ENCODE assay signal across 8 cellular contexts in the genomic region with DNA sequence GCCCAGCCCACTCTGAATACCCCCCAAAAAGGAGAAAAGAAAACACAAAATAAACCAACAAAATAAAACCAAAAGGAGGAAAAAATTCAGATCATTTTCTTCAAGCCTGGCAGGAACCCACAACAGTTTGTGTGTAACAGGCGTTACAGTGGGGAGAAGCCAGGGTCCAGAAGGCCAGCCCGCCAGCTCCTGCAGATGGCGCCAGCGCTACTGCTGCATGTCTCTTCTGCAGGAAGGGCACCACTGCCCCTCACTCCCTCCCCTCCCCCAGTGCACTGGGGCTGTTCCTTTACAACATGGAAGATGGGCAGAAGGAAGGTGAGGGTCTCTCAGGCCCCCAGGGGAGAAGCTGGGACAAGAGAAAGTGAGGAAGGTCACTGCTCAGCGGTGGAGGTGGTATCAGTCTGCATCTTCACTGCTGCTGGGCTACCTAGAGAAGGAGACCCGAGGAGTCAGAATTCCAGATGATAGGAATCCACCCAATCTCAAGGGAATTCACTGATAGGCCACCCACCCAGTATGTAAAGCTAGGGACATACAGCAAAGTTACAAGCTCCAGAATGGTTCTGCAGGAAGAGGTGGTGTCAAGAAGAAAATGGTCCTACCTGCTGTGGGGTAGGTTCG. TPM values are rescaled to one million over a fixed set of nuclear protein-coding genes. Genes with fewer than 3 reads are reported as not detected.
DNase-seq lines count a peak whose midpoint lies in the region; ATAC-seq, FAIRE-seq and TF ChIP-seq lines count a peak whose summit lies in the region.

No MANE protein-coding gene starts in this region.

- FAIRE-seq in astrocyte (lab: Jason Lieb, UNC), result no peak

- TF ChIP-seq CTCF in CD8-positive, alpha-beta T cell (IDR thresholded peaks at IDR 0.05), result peak; percentile 25
- peak; percentile 84 for TF ChIP-seq CTCF in H9 (conservative IDR thresholded peaks at IDR 0.05)
- TF ChIP-seq CTCF in astrocyte (IDR thresholded peaks at IDR 0.05; ENCODE audit: insufficient read depth, low read depth, low read length), result peak; percentile 27
- peak; percentile 43 for TF ChIP-seq CTCF in lower lobe of right lung (IDR thresholded peaks at IDR 0.05)

- no peak overlapping the region for H3K9ac ChIP-seq in H9 (ENCODE audit: extremely low read depth, insufficient read length, low read length)
- H3K9ac ChIP-seq in astrocyte (ENCODE audit: low read length), result no peak overlapping the region

- peaks cover 39% of the 10 kb centered on the region for H3K36me3 ChIP-seq in CD8-positive, alpha-beta T cell (ENCODE audit: insufficient read depth, low read length)
- H3K36me3 ChIP-seq in astrocyte (ENCODE audit: insufficient read depth, low read length) (peaks cover 54% of the 10 kb centered on the region), lower lobe of right lung (peaks cover 77% of the 10 kb centered on the region)

- no peak overlapping the region for H2BK5ac ChIP-seq in H9 (ENCODE audit: insufficient read length, low read length)

- no peak overlapping the region for H3T11ph ChIP-seq in H9 (ENCODE audit: low read length)

- H3K4me3 Mint-ChIP-seq in CD8-positive, alpha-beta T cell, result no peak overlapping the region
- peak overlapping the region in 1 of 2 experiments; percentile 65; a peak in 3 of 5 replicates for H3K4me3 Mint-ChIP-seq in H9
- no peak overlapping the region for H3K4me3 Mint-ChIP-seq in astrocyte (ENCODE audit: unreplicated experiment)

- no peak overlapping the region for H4K8ac ChIP-seq in H9 (replicated peaks; ENCODE audit: insufficient read length, low read depth, low read length)

- H4K20me1 ChIP-seq in H9 (ENCODE audit: control insufficient read depth, insufficient read depth, insufficient read length) (no peaks in the 10 kb centered on the region), astrocyte (ENCODE audit: insufficient read depth, low read length) (peaks cover 43% of the 10 kb centered on the region)

- H3K79me2 ChIP-seq in H9 (ENCODE audit: insufficient read depth, low read length) (peaks cover 7% of the 10 kb centered on the region; the same call in 1 of the 2 replicates), astrocyte (ENCODE audit: insufficient read depth, low read length) (peaks cover 36% of the 10 kb centered on the region)

- H3K23ac ChIP-seq in H9 (ENCODE audit: insufficient read length, low read depth, low read length), result no peak overlapping the region

- peaks cover 8% of the 10 kb centered on the region for H3K23me2 ChIP-seq in H9 (ENCODE audit: insufficient read length, low read depth, low read length, poor library complexity, severe bottlenecking)

- no peaks in the 10 kb centered on the region for H3K27me3 ChIP-seq in CD8-positive, alpha-beta T cell (ENCODE audit: insufficient read depth, low read length)
- no peaks in the 10 kb centered on the region for H3K27me3 ChIP-seq in H9 (ENCODE audit: insufficient read depth, low read length)
- H3K27me3 ChIP-seq in astrocyte (ENCODE audit: insufficient read depth, low read length), result no peaks in the 10 kb centered on the region
- no peaks in the 10 kb centered on the region for H3K27me3 ChIP-seq in lower lobe of right lung (ENCODE audit: low read depth)

- no peak overlapping the region for H2AK5ac ChIP-seq in H9 (ENCODE audit: insufficient read length, low read length)

- peak in 4 of 7 experiments; percentile 23 to 40 (median 32) for DNase-seq in CD8-positive, alpha-beta T cell
- DNase-seq in H9 (peak; percentile 90), OCI-M1 (lab: John Stamatoyannopoulos, UW) (peak; percentile 73), astrocyte (ENCODE audit: low read depth) (no peak), lower lobe of right lung (peak; percentile 61), cortex of kidney (lab: John Stamatoyannopoulos, UW) (no peak)

- no peaks in the 10 kb centered on the region for H3K9me3 Mint-ChIP-seq in CD8-positive, alpha-beta T cell
- H3K9me3 Mint-ChIP-seq in H9, result no peaks in the 10 kb centered on the region
- H3K9me3 Mint-ChIP-seq in astrocyte (ENCODE audit: unreplicated experiment), result no peaks in the 10 kb centered on the region

- H3K14ac ChIP-seq in H9 (ENCODE audit: insufficient read depth, low read length), result no peak overlapping the region

- H4K5ac ChIP-seq in H9 (ENCODE audit: insufficient read length, low read depth, low read length), result no peak overlapping the region

- POLR2A ChIA-PET in CD8-positive, alpha-beta T cell (lab: Charles Lee), result interaction anchor here (0.8 to 1.5 kb wide), 3 partner anchors 14 to 36 kb away, joined by 3 to 4 read pairs (median 4); no protein-coding TSS in a partner anchor

- H3K4me3 ChIP-seq in CD8-positive, alpha-beta T cell (ENCODE audit: low read depth, low read length), result no peak overlapping the region
- no peak overlapping the region for H3K4me3 ChIP-seq in astrocyte (ENCODE audit: insufficient read depth, low read depth, low read length)
- no peak overlapping the region for H3K4me3 ChIP-seq in lower lobe of right lung

- H2AFZ ChIP-seq in H9 (ENCODE audit: low read length), result no peak overlapping the region
- no peak overlapping the region for H2AFZ ChIP-seq in astrocyte (ENCODE audit: low read depth, low read length)

- H2BK20ac ChIP-seq in H9 (ENCODE audit: low read depth, low read length, poor library complexity, severe bottlenecking), result no peak overlapping the region

- no peak overlapping the region for H3K27ac ChIP-seq in CD8-positive, alpha-beta T cell (ENCODE audit: low read depth, low read length)
- H3K27ac ChIP-seq in H9 (ENCODE audit: insufficient read length, low read depth, low read length), result no peak overlapping the region
- no peak overlapping the region for H3K27ac ChIP-seq in astrocyte (ENCODE audit: low read depth, low read length)
- H3K27ac ChIP-seq in lower lobe of right lung, result no peak overlapping the region

- no CpG with 5 or more reads among the region's 7 CpGs for WGBS in H9 (ENCODE audit: extremely low coverage, insufficient read length, low lambda C conversion rate)

- H3K18ac ChIP-seq in H9 (ENCODE audit: insufficient read length, low read depth, low read length), result no peak overlapping the region

- H3K36me3 Mint-ChIP-seq in CD8-positive, alpha-beta T cell, result peaks cover 74% of the 10 kb centered on the region
- H3K36me3 Mint-ChIP-seq in H9 (ENCODE audit: insufficient read depth in 1 of 3, low read depth in 3 of 3) (peaks cover 54 to 89% (median 71%) of the 10 kb centered on the region in 3 experiments), astrocyte (ENCODE audit: low read depth, unreplicated experiment) (peaks cover 24% of the 10 kb centered on the region)

- H3K4me1 ChIP-seq in CD8-positive, alpha-beta T cell (ENCODE audit: insufficient read depth, low read length), result peaks cover 15% of the 10 kb centered on the region
- H3K4me1 ChIP-seq in H9 (ENCODE audit: insufficient read depth, low read length), result peaks cover 2% of the 10 kb centered on the region; the same call in 1 of the 2 replicates
- peaks cover 5% of the 10 kb centered on the region for H3K4me1 ChIP-seq in astrocyte (ENCODE audit: insufficient read depth, low read length)
- peaks cover 20% of the 10 kb centered on the region for H3K4me1 ChIP-seq in lower lobe of right lung

- peak overlapping the region; percentile 57 for H3K27ac Mint-ChIP-seq in CD8-positive, alpha-beta T cell
- H3K27ac Mint-ChIP-seq in H9 (peak overlapping the region in 2 of 3 experiments; percentile 66 to 73; a peak in 3 of 7 replicates), astrocyte (ENCODE audit: unreplicated experiment) (peak overlapping the region; percentile 85)

- peaks cover 3% of the 10 kb centered on the region for H3K79me1 ChIP-seq in H9 (ENCODE audit: insufficient read depth, low read depth, low read length, poor library complexity, severe bottlenecking)

- H3K56ac ChIP-seq in H9 (ENCODE audit: insufficient read length, low read depth, low read length), result no peak overlapping the region

- no peak overlapping the region for H2BK15ac ChIP-seq in H9 (ENCODE audit: low read depth, low read length)

- H3K4ac ChIP-seq in H9 (ENCODE audit: low read depth, low read length), result no peak overlapping the region

- CTCF ChIA-PET in CD8-positive, alpha-beta T cell (lab: Charles Lee), result interaction anchor here (0.5 to 1.7 kb wide), 19 partner anchors 12 to 265 kb away, joined by 3 to 8 read pairs (median 3); no protein-coding TSS in a partner anchor

- no peak overlapping the region for H3K4me2 ChIP-seq in H9 (ENCODE audit: insufficient read depth, insufficient read length, low read length)
- H3K4me2 ChIP-seq in astrocyte (ENCODE audit: low read length), result no peak overlapping the region

- H3K27me3 Mint-ChIP-seq in CD8-positive, alpha-beta T cell (ENCODE audit: low read depth), result no peaks in the 10 kb centered on the region
- peaks cover 1% of the 10 kb centered on the region; the same call in 1 of the 2 replicates for H3K27me3 Mint-ChIP-seq in H9 (ENCODE audit: low read depth)
- H3K27me3 Mint-ChIP-seq in astrocyte (ENCODE audit: low read depth, unreplicated experiment), result no peaks in the 10 kb centered on the region

- no peak overlapping the region for H2BK120ac ChIP-seq in H9 (ENCODE audit: low read depth, low read length, poor library complexity, severe bottlenecking)

- H3K9me3 ChIP-seq in CD8-positive, alpha-beta T cell (ENCODE audit: low read length), result no peaks in the 10 kb centered on the region
- H3K9me3 ChIP-seq in H9 (ENCODE audit: control insufficient read depth, low read depth, low read length) (no peaks in the 10 kb centered on the region), astrocyte (ENCODE audit: insufficient read depth, low read depth, low read length) (no peaks in the 10 kb centered on the region), lower lobe of right lung (no peaks in the 10 kb centered on the region)

- H4K91ac ChIP-seq in H9 (ENCODE audit: insufficient read length, low read depth, low read length), result no peak overlapping the region

- no peak overlapping the region for H2BK12ac ChIP-seq in H9 (ENCODE audit: insufficient read length, low read depth, low read length)

- H3K4me1 Mint-ChIP-seq in CD8-positive, alpha-beta T cell (ENCODE audit: low read depth), result peaks cover 42% of the 10 kb centered on the region
- H3K4me1 Mint-ChIP-seq in H9, result peaks cover 13 to 17% of the 10 kb centered on the region in 2 experiments
- peaks cover 9% of the 10 kb centered on the region for H3K4me1 Mint-ChIP-seq in astrocyte (ENCODE audit: low read depth, unreplicated experiment)

- intact Hi-C loops in CD8-positive, alpha-beta T cell (cut with DNase I, micrococcal nuclease), result no loop called here
- intact Hi-C loops in lower lobe of right lung (cut with DNase I), result no loop called here

- no peak for ATAC-seq in CD8-positive, alpha-beta T cell
- ATAC-seq in lower lobe of right lung, result no peak
- ATAC-seq in HG02798 (IDR thresholded peaks at IDR 0.05; ENCODE audit: poor library complexity, unreplicated experiment), result no peak
- ATAC-seq in HG03095 (IDR thresholded peaks at IDR 0.05; ENCODE audit: unreplicated experiment), result no peak

RNA-seq across cellular contexts. Expression of gene NOP2, which starts 2.3 kb away (rescaled TPM):
- total RNA-seq in CD8-positive, alpha-beta T cell, result 10 to 100 TPM; 74.4 to 83.6 TPM
- total RNA-seq in H9 (2021) (136 and 137 TPM in 2 replicates), astrocyte (53.1 and 66.8 TPM in 2 replicates), lower lobe of right lung (30.2 TPM)

RNA-seq across cellular contexts. Expression of gene IFFO1, which starts 14.5 kb away (rescaled TPM):
- total RNA-seq in CD8-positive, alpha-beta T cell, result 10 to 100 TPM; 16.7 to 18.4 TPM
- total RNA-seq in H9 (2021) (16.3 and 17.9 TPM in 2 replicates), astrocyte (18.8 and 20.8 TPM in 2 replicates), lower lobe of right lung (27.6 TPM)

RNA-seq across cellular contexts. Expression of gene GAPDH, which starts 36.1 kb away (rescaled TPM):
- total RNA-seq in CD8-positive, alpha-beta T cell, result 100 to 1,000 TPM; 503 to 513 TPM
- total RNA-seq in H9 (2021) (4,581 and 4,651 TPM in 2 replicates), astrocyte (5,151 and 5,167 TPM in 2 replicates), lower lobe of right lung (766 TPM)

RNA-seq across cellular contexts. Expression of gene CHD4, which starts 36.8 kb away (rescaled TPM):
- total RNA-seq in CD8-positive, alpha-beta T cell, result 100 to 1,000 TPM; 289 to 295 TPM
- total RNA-seq in H9 (2021) (334 and 346 TPM in 2 replicates), astrocyte (319 and 329 TPM in 2 replicates), lower lobe of right lung (169 TPM)

Comparison
In these comparisons a context has a peak if more than half of its experiments do, and no peak if none do; other contexts are left out.
1. DNase-seq: peak in CD8-positive, alpha-beta T cell (4 of 7), H9 (single experiment), OCI-M1 (single experiment) and lower lobe of right lung (single experiment); none in astrocyte (single experiment) and cortex of kidney (single experiment).
2. CTCF ChIP-seq: peak in every context shown above with its lines; median percentile 84 in H9; 43 in lower lobe of right lung; 27 in astrocyte; 25 in CD8-positive, alpha-beta T cell.
3. Peak in every context shown above with its lines, with median percentiles within 50 percentile points of each other: H3K27ac Mint-ChIP-seq.